In the genomic region with DNA sequence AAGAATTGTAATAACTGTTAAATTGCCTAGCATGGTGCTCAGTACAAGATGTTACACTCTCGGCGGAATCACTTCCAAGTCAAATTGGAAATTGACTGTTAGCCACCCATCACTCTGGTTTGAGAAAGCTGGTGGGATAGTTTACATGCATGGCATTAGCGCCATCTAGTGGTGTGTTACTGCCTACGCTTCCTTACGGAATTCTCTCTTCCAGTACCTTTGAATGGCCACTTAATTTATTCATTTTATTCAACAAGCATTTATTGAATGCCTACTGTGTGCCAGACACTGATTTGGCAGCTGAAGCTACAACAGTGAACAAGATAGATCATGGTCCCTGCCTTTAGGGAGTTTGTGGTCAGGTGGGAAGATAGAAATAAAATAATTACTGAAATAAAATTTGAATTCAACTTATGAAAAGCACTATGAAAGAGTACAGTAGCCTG, we compare ENCODE assay signal across 1 cellular context.
TF ChIP-seq lines count a peak whose summit lies in the region.

No MANE protein-coding gene starts in this region.

TF ChIP-seq in endothelial cell of umbilical vein, 7 proteins besides CTCF, POLR2A, EP300 and RAD21 (continued from another document):
- TF ChIP-seq POLR2AphosphoS5 (IDR thresholded peaks at IDR 0.05; ENCODE audit: insufficient read depth, low read depth, low read length) (no peak), JUN (IDR thresholded peaks at IDR 0.05; ENCODE audit: borderline replicate concordance, insufficient read depth, insufficient read length, low read depth) (no peak), GATA2 (IDR thresholded peaks at IDR 0.05; ENCODE audit: insufficient read depth, insufficient read length, low read depth, low read length) (no peak), FOS (IDR thresholded peaks at IDR 0.05; ENCODE audit: borderline replicate concordance, insufficient read depth, low read length) (no peak), MYC (IDR thresholded peaks at IDR 0.05; ENCODE audit: low read depth, low read length) (no peak), MAX (IDR thresholded peaks at IDR 0.05; ENCODE audit: insufficient read depth, insufficient read length) (no peak)
TF ChIP-seq in endothelial cell of umbilical vein: peak in this region for 0.
